ENCODE assay signal across 8 cellular contexts in genomic region chr22:36358533-36359171, GRCh38. TPM values are rescaled to one million over a fixed set of nuclear protein-coding genes. Genes with fewer than 3 reads are reported as not detected.
DNase-seq lines count a peak whose midpoint lies in the region; ATAC-seq and TF ChIP-seq lines count a peak whose summit lies in the region.

No MANE protein-coding gene starts in this region.

- H3K4me1 Mint-ChIP-seq in CD8-positive, alpha-beta memory T cell = peaks cover 93 to 98% (median 97%) of the 10 kb centered on the region in 3 donors
- H3K4me1 Mint-ChIP-seq in progenitor cell of endocrine pancreas (ENCODE audit: low read depth) = peaks cover 76% of the 10 kb centered on the region

- TF ChIP-seq POLR2A in esophagus muscularis mucosa (IDR thresholded peaks at IDR 0.05; ENCODE audit: low read depth) = no peak

- H3K4me3 ChIP-seq in CD8-positive, alpha-beta memory T cell (ENCODE audit: low read length) = peak overlapping the region; percentile 5
- H3K4me3 ChIP-seq in RWPE2 (ENCODE audit: severe bottlenecking) (no peak overlapping the region), esophagus muscularis mucosa (peak overlapping the region in 1 of 4 donors; percentile 1)

- POLR2A ChIA-PET in CD8-positive, alpha-beta memory T cell (lab: Charles Lee) = interaction anchor here (0.5 to 3.5 kb wide), 9 partner anchors 12 to 33 kb away, joined by 3 to 15 read pairs (median 3); partner anchors contain the start of gene MYH9

- intact Hi-C loops in esophagus muscularis mucosa (cut with DNase I) = no loop called here

- H3K36me3 ChIP-seq in CD8-positive, alpha-beta memory T cell (ENCODE audit: insufficient read depth, low read length) = peaks cover 6% of the 10 kb centered on the region
- peaks cover 95% of the 10 kb centered on the region for H3K36me3 ChIP-seq in RWPE2 (ENCODE audit: low read depth)
- no peaks in the 10 kb centered on the region for H3K36me3 ChIP-seq in esophagus muscularis mucosa

- TF ChIP-seq EP300 in esophagus muscularis mucosa (IDR thresholded peaks at IDR 0.05) = no peak

- H3K4me1 ChIP-seq in CD8-positive, alpha-beta memory T cell (ENCODE audit: insufficient read depth, low read length) = peaks cover 98% of the 10 kb centered on the region
- H3K4me1 ChIP-seq in RWPE2 (ENCODE audit: insufficient read depth, poor library complexity, severe bottlenecking) (peaks cover 95% of the 10 kb centered on the region), esophagus muscularis mucosa (peaks cover 99 to 100% (median 100%) of the 10 kb centered on the region in 4 donors)

- H3K4me3 Mint-ChIP-seq in CD8-positive, alpha-beta memory T cell = peak overlapping the region; percentile 60 to 76 (median 71)
- no peak overlapping the region for H3K4me3 Mint-ChIP-seq in progenitor cell of endocrine pancreas (ENCODE audit: low read depth)

- peaks cover 0 to 3% of the 10 kb centered on the region in 2 donors for H3K27me3 Mint-ChIP-seq in CD8-positive, alpha-beta memory T cell
- no peaks in the 10 kb centered on the region for H3K27me3 Mint-ChIP-seq in progenitor cell of endocrine pancreas

- H3K27me3 ChIP-seq in CD8-positive, alpha-beta memory T cell (ENCODE audit: insufficient read depth, low read length, poor library complexity, severe bottlenecking) = no peaks in the 10 kb centered on the region
- H3K27me3 ChIP-seq in RWPE2 (ENCODE audit: insufficient read depth, poor library complexity, severe bottlenecking) (no peaks in the 10 kb centered on the region), esophagus muscularis mucosa (no peaks in the 10 kb centered on the region)

- CTCF ChIA-PET in CD8-positive, alpha-beta memory T cell (lab: Charles Lee) = interaction anchor here (0.6 to 2.7 kb wide), 16 partner anchors 8 to 128 kb away, joined by 3 to 11 read pairs (median 3); partner anchors contain the start of gene APOL2

- no peaks in the 10 kb centered on the region for H3K9me3 Mint-ChIP-seq in CD8-positive, alpha-beta memory T cell
- H3K9me3 Mint-ChIP-seq in progenitor cell of endocrine pancreas (ENCODE audit: low read depth) = no peaks in the 10 kb centered on the region

- 44% methylated on average over 7 of the region's 7 CpGs for WGBS in esophagus muscularis mucosa

- peak overlapping the region; percentile 92 to 99 (median 95) for H3K27ac Mint-ChIP-seq in CD8-positive, alpha-beta memory T cell
- peak overlapping the region; percentile 95 for H3K27ac Mint-ChIP-seq in progenitor cell of endocrine pancreas

- DNase-seq in CD8-positive, alpha-beta memory T cell = peak in 1 of 5 donors; percentile 42
- DNase-seq in RWPE2 (ENCODE audit: low spot score) = no peak
- no peak for DNase-seq in esophagus muscularis mucosa (ENCODE audit: extremely low spot score)
- DNase-seq in progenitor cell of endocrine pancreas (ENCODE audit: low spot score, unreplicated experiment) = no peak
- DNase-seq in NCI-H510A treated with DMSO at 0.1 percent for 48 hours (lab: John Stamatoyannopoulos, UW) = no peak
- DNase-seq in T-helper 9 cell = no peak

- peaks cover 0 to 54% (median 5%) of the 10 kb centered on the region in 3 donors for H3K36me3 Mint-ChIP-seq in CD8-positive, alpha-beta memory T cell
- no peaks in the 10 kb centered on the region for H3K36me3 Mint-ChIP-seq in progenitor cell of endocrine pancreas (ENCODE audit: insufficient read depth)

- no peaks in the 10 kb centered on the region for H3K9me3 ChIP-seq in CD8-positive, alpha-beta memory T cell (ENCODE audit: low read length)
- no peaks in the 10 kb centered on the region for H3K9me3 ChIP-seq in RWPE2 (ENCODE audit: severe bottlenecking)
- no peaks in the 10 kb centered on the region for H3K9me3 ChIP-seq in esophagus muscularis mucosa

- H3K27ac ChIP-seq in CD8-positive, alpha-beta memory T cell (ENCODE audit: low read depth, low read length) = no peak overlapping the region
- H3K27ac ChIP-seq in RWPE2 (ENCODE audit: poor library complexity, severe bottlenecking) (peak overlapping the region; percentile 96), esophagus muscularis mucosa (replicated peaks in 1 of 4) (peak overlapping the region; percentile 95 to 100 (median 98))

- TF ChIP-seq CTCF in RWPE2 (IDR thresholded peaks at IDR 0.05; ENCODE audit: poor library complexity, severe bottlenecking) = no peak
- TF ChIP-seq CTCF in esophagus muscularis mucosa (IDR thresholded peaks at IDR 0.05) = no peak
- no peak for TF ChIP-seq CTCF in progenitor cell of endocrine pancreas (IDR thresholded peaks at IDR 0.05; ENCODE audit: unreplicated experiment)

- peak; percentile 17; the same call in 1 of the 3 replicates for ATAC-seq in RWPE2 (ENCODE audit: low read depth)
- no peak for ATAC-seq in GM18858 (IDR thresholded peaks at IDR 0.05; ENCODE audit: unreplicated experiment)
- no peak for ATAC-seq in GM19467 (IDR thresholded peaks at IDR 0.05; ENCODE audit: unreplicated experiment)

RNA-seq across cellular contexts. Expression of gene MYH9, which starts 29.1 kb away (rescaled TPM):
- 100 to 1,000 TPM; 680 to 684 TPM for total RNA-seq in CD8-positive, alpha-beta memory T cell
- polyA plus RNA-seq in CD8-positive, alpha-beta memory T cell = 425 TPM
- total RNA-seq in esophagus muscularis mucosa = 100 to 1,000 TPM; 241 to 387 (median 358) TPM
- total RNA-seq in progenitor cell of endocrine pancreas = 299 and 306 TPM in 2 replicates
